ENCODE assay signal across 8 cellular contexts in genomic region chr10:31133628-31134302, GRCh38.
A peak's percentile ranks its signal among the peaks of the same experiment; 100 is the strongest.
DNase-seq lines count a peak whose midpoint lies in the region; ATAC-seq and TF ChIP-seq lines count a peak whose summit lies in the region.

No MANE protein-coding gene starts in this region.

- no peaks in the 10 kb centered on the region for H3K36me3 ChIP-seq in kidney epithelial cell (ENCODE audit: control insufficient read depth, insufficient read depth, low read length)

- peak overlapping the region; percentile 21 for H3K4me3 ChIP-seq in kidney epithelial cell (ENCODE audit: low read depth, low read length)

- peak; percentile 21 for DNase-seq in DMS153 (lab: John Stamatoyannopoulos, UW)
- DNase-seq in NCI-H1105 treated with DMSO at 0.1 percent for 48 hours (lab: John Stamatoyannopoulos, UW): peak; percentile 49
- peak; percentile 48 to 61 for DNase-seq in activated CD4-positive, alpha-beta T cell treated with anti-CD3 and anti-CD28 coated beads for 24 hours (ENCODE audit: low read depth in 2 of 2)
- DNase-seq in cerebellum (ENCODE audit: low spot score): peak; percentile 91
- DNase-seq in kidney epithelial cell (ENCODE audit: low read depth): no peak
- peak; percentile 29 to 63 for DNase-seq in stimulated activated CD4-positive, alpha-beta T cell treated with anti-CD3 and anti-CD28 coated beads, Interleukin-15, amount 100 ng/mL, for 1 hour (ENCODE audit: low read depth in 1 of 2, low spot score in 1 of 2)

- H3K27me3 ChIP-seq in kidney epithelial cell (ENCODE audit: control insufficient read depth, insufficient read depth, low read length): no peaks in the 10 kb centered on the region

- no peak for TF ChIP-seq CTCF in kidney epithelial cell (IDR thresholded peaks at IDR 0.05; ENCODE audit: insufficient read depth, low read length, poor library complexity, severe bottlenecking)

- ATAC-seq in GM21576 (IDR thresholded peaks at IDR 0.05; ENCODE audit: unreplicated experiment) (peak; percentile 47), GM18861 (IDR thresholded peaks at IDR 0.05; ENCODE audit: unreplicated experiment) (no peak)
